In the genomic region with DNA sequence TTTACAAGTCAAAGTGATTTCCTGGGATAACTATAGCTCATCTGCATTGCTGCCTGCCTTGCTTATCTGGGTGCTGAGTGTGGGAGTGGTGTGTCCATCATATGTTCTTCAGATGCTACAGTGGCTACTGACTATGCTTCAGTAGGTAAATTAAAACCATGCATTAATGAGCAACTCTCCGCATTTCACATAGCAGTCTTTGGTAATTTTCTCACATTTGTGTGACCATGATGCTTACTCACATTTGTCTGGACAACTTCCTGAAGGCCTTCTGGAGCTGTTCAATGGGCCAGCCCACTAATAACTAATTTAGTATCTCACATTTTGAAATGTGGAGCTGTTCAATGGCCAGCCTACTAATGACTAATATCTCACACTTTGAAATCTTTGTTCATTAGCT, we compare ENCODE assay signal across 1 cellular context.
TF ChIP-seq lines count a peak whose summit lies in the region.

No MANE protein-coding gene starts in this region.

TF ChIP-seq in endothelial cell of umbilical vein, 7 proteins besides CTCF, POLR2A, EP300 and RAD21:
- TF ChIP-seq FOS (IDR thresholded peaks at IDR 0.05; ENCODE audit: borderline replicate concordance, insufficient read depth, low read length): no peak
- TF ChIP-seq GATA2 (IDR thresholded peaks at IDR 0.05; ENCODE audit: insufficient read depth, insufficient read length, low read depth, low read length): no peak
- TF ChIP-seq JUN (IDR thresholded peaks at IDR 0.05; ENCODE audit: borderline replicate concordance, insufficient read depth, insufficient read length, low read depth): no peak
- TF ChIP-seq POLR2AphosphoS5 (IDR thresholded peaks at IDR 0.05; ENCODE audit: insufficient read depth, low read depth, low read length): no peak
- no peak for TF ChIP-seq MYC (IDR thresholded peaks at IDR 0.05; ENCODE audit: low read depth, low read length)
- TF ChIP-seq, protein P1, sequence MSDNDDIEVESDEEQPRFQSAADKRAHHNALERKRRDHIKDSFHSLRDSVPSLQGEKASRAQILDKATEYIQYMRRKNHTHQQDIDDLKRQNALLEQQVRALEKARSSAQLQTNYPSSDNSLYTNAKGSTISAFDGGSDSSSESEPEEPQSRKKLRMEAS (IDR thresholded peaks at IDR 0.05; ENCODE audit: insufficient read depth, insufficient read length): no peak
- TF ChIP-seq EZH2 (IDR thresholded peaks at IDR 0.05; ENCODE audit: borderline replicate concordance, low read depth, low read length, severe bottlenecking): no peak
